28 cellular contexts compared by ENCODE assay signal in genomic region chr1:59322394-59323179, GRCh38.
"Had no signal": no experiment of that assay in that cellular context is flagged by ENCODE, and none has a peak within 500 bp of the region (broad histone marks: within the 10 kb centered on the region; RNA-seq: fewer than 3 reads in every experiment).

No MANE protein-coding gene starts in this region.

- H3K4me3 ChIP-seq: coronary artery, esophagus muscularis mucosa, lung, ovary, right atrium auricular region, sigmoid colon, testis, tibial artery had no signal

- H3K36me3 ChIP-seq: esophagus muscularis mucosa, ovary, right atrium auricular region, sigmoid colon had no signal

- H3K4me1 ChIP-seq: foreskin keratinocyte, right atrium auricular region, testis, tibial artery had no signal

- ATAC-seq: foreskin keratinocyte; left colon; left ventricle myocardium superior; naive thymus-derived CD8-positive, alpha-beta T cell; stimulated activated memory B cell treated with anti-CD40 and anti-IgM and Interleukin-4, amounts not matched to agents 10 μg/mL and 1 μg/mL and 100 μg/mL, for 72 hours; stimulated activated naive CD8-positive, alpha-beta T cell treated with anti-CD3 and anti-CD28 coated beads, Interleukin-15, Interleukin-2, amounts not matched to agents 100 U/mL and 50 U/mL, for 24 hours had no signal

- H3K9me3 ChIP-seq: esophagus muscularis mucosa, ovary, right atrium auricular region, sigmoid colon, testis, tibial artery had no signal

- H3K27me3 ChIP-seq: esophagus muscularis mucosa, foreskin keratinocyte, ovary, right atrium auricular region, sigmoid colon, testis, tibial artery had no signal

- H3K27ac ChIP-seq: coronary artery, esophagus muscularis mucosa, foreskin keratinocyte, ovary, right atrium auricular region, sigmoid colon, testis, tibial artery had no signal

- DNase-seq: dermis blood vessel endothelial cell; effector memory CD4-positive, alpha-beta T cell; foreskin keratinocyte; hypothalamus; immature natural killer cell; islet precursor cell; kidney glomerular epithelial cell; left colon; left ventricle myocardium superior; mesendoderm; midbrain; naive thymus-derived CD8-positive, alpha-beta T cell; nephron progenitor cell; occipital lobe; ovary; posterior cingulate gyrus; sigmoid colon; stimulated activated CD4-positive, alpha-beta T cell treated with anti-CD3 and anti-CD28 coated beads, Interleukin-2, amount 100 ng/mL, for 24 hours; stimulated activated CD4-positive, alpha-beta T cell treated with anti-CD3 and anti-CD28 coated beads, Interleukin-4, amount 100 ng/mL, for 4 hours; stimulated activated naive CD8-positive, alpha-beta T cell treated with anti-CD3 and anti-CD28 coated beads, Interleukin-15, Interleukin-2, amounts not matched to agents 100 U/mL and 50 U/mL, for 24 hours; substantia nigra; testis; tibial artery had no signal
